27 cellular contexts compared by ENCODE assay signal in genomic region chr20:5143856-5144255, GRCh38. TPM values are rescaled to one million over a fixed set of nuclear protein-coding genes. Genes with fewer than 3 reads are reported as not detected.
DNase-seq lines count a peak whose midpoint lies in the region; TF ChIP-seq lines count a peak whose summit lies in the region.
"Had no signal": no experiment of that assay in that cellular context is flagged by ENCODE, and none has a peak within 500 bp of the region (broad histone marks: within the 10 kb centered on the region; RNA-seq: fewer than 3 reads in every experiment).

No MANE protein-coding gene starts in this region.

- H3K27ac ChIP-seq in spleen, result peak overlapping the region in 6 of 8 donors; percentile 35 to 88 (median 61)
- H3K27ac ChIP-seq: GM23248 had no signal

- TF ChIP-seq POLR2A in spleen (IDR thresholded peaks at IDR 0.05), result no peak

- WGBS in spleen, 5 donors, result 89 to 94% (median 90%) methylated on average over 5 of the region's 5 CpGs

- no peaks in the 10 kb centered on the region for H3K9me3 ChIP-seq in spleen
- H3K9me3 ChIP-seq: left lung, MG63, tibial artery had no signal

- H3K4me1 ChIP-seq in spleen, result peaks cover 17 to 91% (median 65%) of the 10 kb centered on the region in 6 donors

- H3K27me3 ChIP-seq in spleen (replicated peaks in 1 of 7), result no peaks in the 10 kb centered on the region
- H3K27me3 ChIP-seq: left lung, MG63, tibial artery had no signal

- H3K27ac Mint-ChIP-seq in activated CD4-positive, alpha-beta T cell treated with anti-CD3 and anti-CD28 coated beads, Interleukin-2, amount 10 ng/mL, durations not matched to agents 24 days and 14 days, result peak overlapping the region; percentile 56
- H3K27ac Mint-ChIP-seq in MCF 10A (ENCODE audit: low read depth, unreplicated experiment), result no peak overlapping the region
- H3K27ac Mint-ChIP-seq: activated naive CD8-positive, alpha-beta T cell treated with anti-CD3 and anti-CD28 coated beads, Interleukin-2, amount 50 U/mL, for 24 hours; naive thymus-derived CD4-positive, alpha-beta T cell; stimulated activated naive CD8-positive, alpha-beta T cell treated with anti-CD3 and anti-CD28 coated beads, Interleukin-15, Interleukin-2, amounts not matched to agents 100 ng/mL and 50 ng/mL, for 24 hours; WTC11 had no signal

- DNase-seq in activated CD4-positive, alpha-beta T cell treated with anti-CD3 and anti-CD28 coated beads, Interleukin-2, amount 10 ng/mL, durations not matched to agents 24 days and 14 days, result no peak
- DNase-seq in activated CD4-positive, alpha-beta T cell treated with anti-CD3 and anti-CD28 coated beads, Interleukin-2, amount 50 U/mL, for 1 hour, result no peak
- DNase-seq in stimulated activated CD4-positive, alpha-beta T cell treated with anti-CD3 and anti-CD28 coated beads, Interleukin-1b, Interleukin-23, amount 100 ng/mL, for 48 hours, result peak; percentile 31
- no peak for DNase-seq in stimulated activated CD4-positive, alpha-beta T cell treated with anti-CD3 and anti-CD28 coated beads, Interleukin-2, amount 100 ng/mL, for 48 hours
- no peak for DNase-seq in spleen
- no peak for DNase-seq in DMS153 (lab: John Stamatoyannopoulos, UW)
- no peak for DNase-seq in MCF 10A (ENCODE audit: unreplicated experiment)
- DNase-seq in hippocampal formation (lab: John Stamatoyannopoulos, UW), result no peak
- DNase-seq: activated effector memory CD4-positive, alpha-beta T cell treated with Interleukin-2 at 50 U/mL for 16 hours; activated naive CD8-positive, alpha-beta T cell treated with anti-CD3 and anti-CD28 coated beads, Interleukin-2, amount 50 U/mL, for 24 hours; CD4-positive, alpha-beta memory T cell; EL; GM23248; KBM-7; left lung; MG63; midbrain; naive thymus-derived CD4-positive, alpha-beta T cell; NCI-H1417; NCI-H2081; NCI-H226; occipital lobe; SHP77; tibial artery had no signal

- H3K27me3 Mint-ChIP-seq in activated CD4-positive, alpha-beta T cell treated with anti-CD3 and anti-CD28 coated beads, Interleukin-2, amount 10 ng/mL, durations not matched to agents 24 days and 14 days, result no peaks in the 10 kb centered on the region
- H3K27me3 Mint-ChIP-seq in MCF 10A (ENCODE audit: insufficient read depth, unreplicated experiment), result no peaks in the 10 kb centered on the region
- H3K27me3 Mint-ChIP-seq: activated naive CD8-positive, alpha-beta T cell treated with anti-CD3 and anti-CD28 coated beads, Interleukin-2, amount 50 U/mL, for 24 hours; CD4-positive, alpha-beta memory T cell; naive thymus-derived CD4-positive, alpha-beta T cell; stimulated activated naive CD8-positive, alpha-beta T cell treated with anti-CD3 and anti-CD28 coated beads, Interleukin-15, Interleukin-2, amounts not matched to agents 100 ng/mL and 50 ng/mL, for 24 hours had no signal

- peaks cover 0 to 3% (median 0%) of the 10 kb centered on the region in 6 donors for H3K36me3 ChIP-seq in spleen
- H3K36me3 ChIP-seq: left lung, MG63, tibial artery had no signal

- H3K4me3 Mint-ChIP-seq in activated CD4-positive, alpha-beta T cell treated with anti-CD3 and anti-CD28 coated beads, Interleukin-2, amount 10 ng/mL, durations not matched to agents 24 days and 14 days, result no peak overlapping the region
- H3K4me3 Mint-ChIP-seq in MCF 10A (ENCODE audit: unreplicated experiment), result no peak overlapping the region
- H3K4me3 Mint-ChIP-seq: activated naive CD8-positive, alpha-beta T cell treated with anti-CD3 and anti-CD28 coated beads, Interleukin-2, amount 50 U/mL, for 24 hours; CD4-positive, alpha-beta memory T cell; stimulated activated naive CD8-positive, alpha-beta T cell treated with anti-CD3 and anti-CD28 coated beads, Interleukin-15, Interleukin-2, amounts not matched to agents 100 ng/mL and 50 ng/mL, for 24 hours; WTC11 had no signal

- H3K9me3 Mint-ChIP-seq in activated CD4-positive, alpha-beta T cell treated with anti-CD3 and anti-CD28 coated beads, Interleukin-2, amount 10 ng/mL, durations not matched to agents 24 days and 14 days, result no peaks in the 10 kb centered on the region
- no peaks in the 10 kb centered on the region for H3K9me3 Mint-ChIP-seq in MCF 10A (ENCODE audit: unreplicated experiment)
- H3K9me3 Mint-ChIP-seq: activated naive CD8-positive, alpha-beta T cell treated with anti-CD3 and anti-CD28 coated beads, Interleukin-2, amount 50 U/mL, for 24 hours; CD4-positive, alpha-beta memory T cell; naive thymus-derived CD4-positive, alpha-beta T cell; stimulated activated naive CD8-positive, alpha-beta T cell treated with anti-CD3 and anti-CD28 coated beads, Interleukin-15, Interleukin-2, amounts not matched to agents 100 ng/mL and 50 ng/mL, for 24 hours; WTC11 had no signal

- no peak for TF ChIP-seq CTCF in spleen (IDR thresholded peaks at IDR 0.05 in 8 of 11, conservative IDR thresholded peaks at IDR 0.05 in 3 of 11)
- no peak for TF ChIP-seq CTCF in MCF 10A (IDR thresholded peaks at IDR 0.05; ENCODE audit: unreplicated experiment)

- POLR2A ChIA-PET in MCF 10A (lab: Yijun Ruan, JAX), result no interaction called here

- BruUV-seq in MCF 10A (replicated peaks; lab: Mats Ljungman, UMichigan), result no TSS peak

- peaks cover 37% of the 10 kb centered on the region for H3K4me1 Mint-ChIP-seq in activated CD4-positive, alpha-beta T cell treated with anti-CD3 and anti-CD28 coated beads, Interleukin-2, amount 10 ng/mL, durations not matched to agents 24 days and 14 days
- H3K4me1 Mint-ChIP-seq in MCF 10A (ENCODE audit: insufficient read depth, unreplicated experiment), result peaks cover 9% of the 10 kb centered on the region

- no peak overlapping the region for H3K4me3 ChIP-seq in spleen
- H3K4me3 ChIP-seq: GM12878, GM23248, left lung, MG63, tibial artery had no signal

- CTCF ChIA-PET in MCF 10A (lab: Yijun Ruan, JAX), result interaction anchor here (1.0 kb wide), 1 partner anchor 61 kb away, joined by 3 read pairs; no protein-coding TSS in a partner anchor

- peaks cover 20% of the 10 kb centered on the region for H3K36me3 Mint-ChIP-seq in activated CD4-positive, alpha-beta T cell treated with anti-CD3 and anti-CD28 coated beads, Interleukin-2, amount 10 ng/mL, durations not matched to agents 24 days and 14 days (ENCODE audit: low read depth)
- no peaks in the 10 kb centered on the region for H3K36me3 Mint-ChIP-seq in MCF 10A (ENCODE audit: insufficient read depth, unreplicated experiment)
- H3K36me3 Mint-ChIP-seq: WTC11 had no signal

- intact Hi-C loops in activated CD4-positive, alpha-beta T cell treated with anti-CD3 and anti-CD28 coated beads, Interleukin-2, amount 10 ng/mL, durations not matched to agents 24 days and 14 days (cut with micrococcal nuclease), result no loop called here
- intact Hi-C loops in spleen (cut with DNase I; ENCODE audit: low total_unique reads) (no loop called here), MCF 10A (cut with micrococcal nuclease) (no loop called here)

RNA-seq across cellular contexts. Expression of gene CDS2, which starts 17.0 kb away (rescaled TPM):
- total RNA-seq in activated CD4-positive, alpha-beta T cell treated with anti-CD3 and anti-CD28 coated beads, Interleukin-2, amount 10 ng/mL, durations not matched to agents 24 days and 14 days, result 34.7 and 39.2 TPM in 2 replicates
- total RNA-seq in spleen, result 10 to 100 TPM; 33.1 to 61.8 (median 45.5) TPM
- polyA plus RNA-seq in spleen, result 10 to 100 TPM in 1 of 3 donors, 1 to 10 TPM in 2; 6.9 to 10.7 (median 9.1) TPM
- total RNA-seq in MCF 10A (2022), result 26.3 and 26.8 TPM in 2 replicates

RNA-seq across cellular contexts. Expression of gene PCNA, which starts 24.1 kb away (rescaled TPM):
- total RNA-seq in activated CD4-positive, alpha-beta T cell treated with anti-CD3 and anti-CD28 coated beads, Interleukin-2, amount 10 ng/mL, durations not matched to agents 24 days and 14 days, result 532 TPM in 2 replicates
- total RNA-seq in spleen (10 to 100 TPM; 39.6 to 81.5 (median 45.9) TPM), MCF 10A (2022) (38.2 and 45.5 TPM in 2 replicates)
- polyA plus RNA-seq in spleen, result 100 to 1,000 TPM in 1 of 3 donors, 10 to 100 TPM in 2; 45.6 to 106 (median 90.0) TPM

RNA-seq across cellular contexts. Expression of gene TMEM230, which starts 31.0 kb away (rescaled TPM):
- total RNA-seq in activated CD4-positive, alpha-beta T cell treated with anti-CD3 and anti-CD28 coated beads, Interleukin-2, amount 10 ng/mL, durations not matched to agents 24 days and 14 days, result 86.3 and 86.9 TPM in 2 replicates
- 10 to 100 TPM; 62.5 to 83.7 (median 75.1) TPM for total RNA-seq in spleen
- 100 to 1,000 TPM; 112 to 131 (median 123) TPM for polyA plus RNA-seq in spleen
- 56.1 and 78.8 TPM in 2 replicates for total RNA-seq in MCF 10A (2022)
